In the genomic region with DNA sequence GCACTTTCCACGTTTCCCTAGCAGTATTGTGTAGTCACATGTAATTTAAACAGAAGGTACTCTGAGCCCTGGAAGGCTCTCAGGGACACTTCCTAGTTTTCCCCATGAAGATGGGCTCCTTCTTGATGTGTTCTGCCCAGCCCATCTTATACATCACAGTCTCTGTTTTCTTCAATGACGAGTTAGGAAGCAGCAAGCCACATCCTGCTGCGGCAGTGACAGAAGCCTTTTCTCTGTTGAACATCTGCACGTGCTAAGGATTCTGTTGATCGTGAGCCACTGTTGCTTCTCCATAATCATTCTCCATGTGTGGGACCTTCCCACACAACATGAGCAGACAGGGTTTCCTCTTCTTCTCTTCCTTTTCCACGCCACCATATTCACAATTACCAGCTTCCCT, we compare ENCODE assay signal across 18 cellular contexts.
DNase-seq lines count a peak whose midpoint lies in the region; ATAC-seq, FAIRE-seq and TF ChIP-seq lines count a peak whose summit lies in the region.
"Had no signal": no experiment of that assay in that cellular context is flagged by ENCODE, and none has a peak within 500 bp of the region (broad histone marks: within the 10 kb centered on the region; RNA-seq: fewer than 3 reads in every experiment).

No MANE protein-coding gene starts in this region.

- no peak for ATAC-seq in activated CD8-positive, alpha-beta T cell treated with anti-CD3 and anti-CD28 coated beads, Interleukin-2, amount 10 ng/mL, durations not matched to agents 7 days and 5 days
- no peak for ATAC-seq in activated CD8-positive, alpha-beta T cell treated with anti-CD3 and anti-CD28 coated beads for 36 hours
- ATAC-seq in activated naive CD8-positive, alpha-beta T cell treated with anti-CD3 and anti-CD28 coated beads, Interleukin-2, amount 10 ng/mL, durations not matched to agents 7 days and 5 days (ENCODE audit: low read depth), result peak; percentile 54
- ATAC-seq: CD8-positive, alpha-beta T cell; HCT116 had no signal

- peaks cover 6% of the 10 kb centered on the region for H3K27me3 Mint-ChIP-seq in activated CD8-positive, alpha-beta T cell treated with anti-CD3 and anti-CD28 coated beads, Interleukin-2, amount 10 ng/mL, durations not matched to agents 7 days and 5 days (ENCODE audit: low read depth)
- peaks cover 3% of the 10 kb centered on the region for H3K27me3 Mint-ChIP-seq in activated CD8-positive, alpha-beta T cell treated with anti-CD3 and anti-CD28 coated beads for 36 hours
- peaks cover 2% of the 10 kb centered on the region for H3K27me3 Mint-ChIP-seq in activated naive CD8-positive, alpha-beta T cell treated with anti-CD3 and anti-CD28 coated beads, Interleukin-2, amount 10 ng/mL, durations not matched to agents 7 days and 5 days
- H3K27me3 Mint-ChIP-seq in activated naive CD4-positive, alpha-beta T cell treated with anti-CD3 and anti-CD28 coated beads, Interleukin-2, amount 10 ng/mL, durations not matched to agents 7 days and 5 days, result peaks cover 6% of the 10 kb centered on the region

- POLR2A ChIA-PET in activated CD8-positive, alpha-beta T cell treated with anti-CD3 and anti-CD28 coated beads, Interleukin-2, amount 10 ng/mL, durations not matched to agents 7 days and 5 days (lab: Charles Lee), result no interaction called here
- POLR2A ChIA-PET in activated CD8-positive, alpha-beta T cell treated with anti-CD3 and anti-CD28 coated beads for 36 hours (lab: Charles Lee), result no interaction called here
- POLR2A ChIA-PET in activated naive CD8-positive, alpha-beta T cell treated with anti-CD3 and anti-CD28 coated beads, Interleukin-2, amount 10 ng/mL, durations not matched to agents 7 days and 5 days (lab: Charles Lee), result no interaction called here

- no peak overlapping the region for H3K4me3 Mint-ChIP-seq in activated CD8-positive, alpha-beta T cell treated with anti-CD3 and anti-CD28 coated beads, Interleukin-2, amount 10 ng/mL, durations not matched to agents 7 days and 5 days
- H3K4me3 Mint-ChIP-seq in activated CD8-positive, alpha-beta T cell treated with anti-CD3 and anti-CD28 coated beads for 36 hours, result no peak overlapping the region
- H3K4me3 Mint-ChIP-seq in activated naive CD8-positive, alpha-beta T cell treated with anti-CD3 and anti-CD28 coated beads, Interleukin-2, amount 10 ng/mL, durations not matched to agents 7 days and 5 days, result no peak overlapping the region
- no peak overlapping the region for H3K4me3 Mint-ChIP-seq in activated naive CD4-positive, alpha-beta T cell treated with anti-CD3 and anti-CD28 coated beads, Interleukin-2, amount 10 ng/mL, durations not matched to agents 7 days and 5 days
- H3K4me3 Mint-ChIP-seq: CD14-positive monocyte; CD8-positive, alpha-beta T cell; HFFc6 had no signal

- CTCF ChIA-PET in activated CD8-positive, alpha-beta T cell treated with anti-CD3 and anti-CD28 coated beads, Interleukin-2, amount 10 ng/mL, durations not matched to agents 7 days and 5 days (lab: Charles Lee), result no interaction called here
- CTCF ChIA-PET in activated CD8-positive, alpha-beta T cell treated with anti-CD3 and anti-CD28 coated beads for 36 hours (lab: Charles Lee), result no interaction called here
- CTCF ChIA-PET in activated naive CD4-positive, alpha-beta T cell treated with anti-CD3 and anti-CD28 coated beads, Interleukin-2, amount 10 ng/mL, durations not matched to agents 7 days and 5 days (lab: Charles Lee), result no interaction called here

- no peaks in the 10 kb centered on the region for H3K9me3 Mint-ChIP-seq in activated CD8-positive, alpha-beta T cell treated with anti-CD3 and anti-CD28 coated beads, Interleukin-2, amount 10 ng/mL, durations not matched to agents 7 days and 5 days (ENCODE audit: insufficient read depth)
- H3K9me3 Mint-ChIP-seq in activated CD8-positive, alpha-beta T cell treated with anti-CD3 and anti-CD28 coated beads for 36 hours, result no peaks in the 10 kb centered on the region
- H3K9me3 Mint-ChIP-seq in activated naive CD8-positive, alpha-beta T cell treated with anti-CD3 and anti-CD28 coated beads, Interleukin-2, amount 10 ng/mL, durations not matched to agents 7 days and 5 days, result no peaks in the 10 kb centered on the region
- H3K9me3 Mint-ChIP-seq in activated naive CD4-positive, alpha-beta T cell treated with anti-CD3 and anti-CD28 coated beads, Interleukin-2, amount 10 ng/mL, durations not matched to agents 7 days and 5 days, result no peaks in the 10 kb centered on the region
- H3K9me3 Mint-ChIP-seq: CD14-positive monocyte; CD8-positive, alpha-beta T cell; HFFc6 had no signal

- FAIRE-seq in D721Med (lab: Jason Lieb, UNC) (no peak), H54 (lab: Jason Lieb, UNC) (no peak)
- FAIRE-seq: GM12892, GM18507 had no signal

- intact Hi-C loops in activated CD8-positive, alpha-beta T cell treated with anti-CD3 and anti-CD28 coated beads for 36 hours (cut with micrococcal nuclease), result no loop called here

- H3K4me1 Mint-ChIP-seq in activated CD8-positive, alpha-beta T cell treated with anti-CD3 and anti-CD28 coated beads, Interleukin-2, amount 10 ng/mL, durations not matched to agents 7 days and 5 days (ENCODE audit: low read depth), result peaks cover 9% of the 10 kb centered on the region
- H3K4me1 Mint-ChIP-seq in activated CD8-positive, alpha-beta T cell treated with anti-CD3 and anti-CD28 coated beads for 36 hours (ENCODE audit: low read depth), result no peaks in the 10 kb centered on the region
- H3K4me1 Mint-ChIP-seq in activated naive CD8-positive, alpha-beta T cell treated with anti-CD3 and anti-CD28 coated beads, Interleukin-2, amount 10 ng/mL, durations not matched to agents 7 days and 5 days, result peaks cover 9% of the 10 kb centered on the region
- peaks cover 9% of the 10 kb centered on the region for H3K4me1 Mint-ChIP-seq in activated naive CD4-positive, alpha-beta T cell treated with anti-CD3 and anti-CD28 coated beads, Interleukin-2, amount 10 ng/mL, durations not matched to agents 7 days and 5 days
- H3K4me1 Mint-ChIP-seq: CD14-positive monocyte had no signal

- H3K36me3 Mint-ChIP-seq in activated CD8-positive, alpha-beta T cell treated with anti-CD3 and anti-CD28 coated beads, Interleukin-2, amount 10 ng/mL, durations not matched to agents 7 days and 5 days (ENCODE audit: low read depth), result no peaks in the 10 kb centered on the region
- no peaks in the 10 kb centered on the region for H3K36me3 Mint-ChIP-seq in activated CD8-positive, alpha-beta T cell treated with anti-CD3 and anti-CD28 coated beads for 36 hours (ENCODE audit: low read depth)
- no peaks in the 10 kb centered on the region for H3K36me3 Mint-ChIP-seq in activated naive CD8-positive, alpha-beta T cell treated with anti-CD3 and anti-CD28 coated beads, Interleukin-2, amount 10 ng/mL, durations not matched to agents 7 days and 5 days
- H3K36me3 Mint-ChIP-seq in activated naive CD4-positive, alpha-beta T cell treated with anti-CD3 and anti-CD28 coated beads, Interleukin-2, amount 10 ng/mL, durations not matched to agents 7 days and 5 days, result no peaks in the 10 kb centered on the region
- H3K36me3 Mint-ChIP-seq: CD14-positive monocyte; CD8-positive, alpha-beta T cell had no signal

- peak; percentile 23 for DNase-seq in activated CD8-positive, alpha-beta T cell treated with anti-CD3 and anti-CD28 coated beads, Interleukin-2, amount 10 ng/mL, durations not matched to agents 7 days and 5 days
- no peak for DNase-seq in activated CD8-positive, alpha-beta T cell treated with anti-CD3 and anti-CD28 coated beads for 36 hours
- DNase-seq in MV-4-11 (lab: John Stamatoyannopoulos, UW) (peak; percentile 4), D721Med (ENCODE audit: insufficient read length, low spot score) (no peak), H54 (ENCODE audit: insufficient read length, low spot score) (no peak)
- DNase-seq in activated naive CD8-positive, alpha-beta T cell treated with anti-CD3 and anti-CD28 coated beads, Interleukin-2, amount 10 ng/mL, durations not matched to agents 7 days and 5 days, result no peak
- DNase-seq in activated naive CD4-positive, alpha-beta T cell treated with anti-CD3 and anti-CD28 coated beads, Interleukin-2, amount 10 ng/mL, durations not matched to agents 7 days and 5 days, result no peak
- DNase-seq: 8988T; Calu3; CD8-positive, alpha-beta T cell; GDM1; GM23248; H7; HFFc6 had no signal

- no peak for TF ChIP-seq POLR2A in H54 (IDR thresholded peaks at IDR 0.05; ENCODE audit: low read depth, low read length)

- TF ChIP-seq CTCF in activated CD8-positive, alpha-beta T cell treated with anti-CD3 and anti-CD28 coated beads for 36 hours (IDR thresholded peaks at IDR 0.05), result no peak
- TF ChIP-seq CTCF in D721Med (IDR thresholded peaks at IDR 0.05; ENCODE audit: insufficient read depth, missing control alignments), result no peak

- no peak overlapping the region for H3K27ac Mint-ChIP-seq in activated CD8-positive, alpha-beta T cell treated with anti-CD3 and anti-CD28 coated beads, Interleukin-2, amount 10 ng/mL, durations not matched to agents 7 days and 5 days
- no peak overlapping the region for H3K27ac Mint-ChIP-seq in activated CD8-positive, alpha-beta T cell treated with anti-CD3 and anti-CD28 coated beads for 36 hours
- H3K27ac Mint-ChIP-seq in activated naive CD8-positive, alpha-beta T cell treated with anti-CD3 and anti-CD28 coated beads, Interleukin-2, amount 10 ng/mL, durations not matched to agents 7 days and 5 days, result no peak overlapping the region
- H3K27ac Mint-ChIP-seq in activated naive CD4-positive, alpha-beta T cell treated with anti-CD3 and anti-CD28 coated beads, Interleukin-2, amount 10 ng/mL, durations not matched to agents 7 days and 5 days, result no peak overlapping the region
- H3K27ac Mint-ChIP-seq: CD14-positive monocyte; CD8-positive, alpha-beta T cell; HFFc6 had no signal

Comparison
In these comparisons a context has a peak if more than half of its experiments do, and no peak if none do; other contexts are left out.
1. DNase-seq: peak in activated CD8-positive, alpha-beta T cell treated with anti-CD3 and anti-CD28 coated beads, Interleukin-2, amount 10 ng/mL, durations not matched to agents 7 days and 5 days (single experiment) and MV-4-11 (single experiment); none in activated CD8-positive, alpha-beta T cell treated with anti-CD3 and anti-CD28 coated beads for 36 hours (single experiment), activated naive CD8-positive, alpha-beta T cell treated with anti-CD3 and anti-CD28 coated beads, Interleukin-2, amount 10 ng/mL, durations not matched to agents 7 days and 5 days (single experiment), D721Med (single experiment), H54 (single experiment) and activated naive CD4-positive, alpha-beta T cell treated with anti-CD3 and anti-CD28 coated beads, Interleukin-2, amount 10 ng/mL, durations not matched to agents 7 days and 5 days (single experiment).